8 cellular contexts compared by ENCODE assay signal in genomic region chr3:49939858-49940666, GRCh38. TPM values are rescaled to one million over a fixed set of nuclear protein-coding genes. Genes with fewer than 3 reads are reported as not detected.
DNase-seq lines count a peak whose midpoint lies in the region; ATAC-seq and TF ChIP-seq lines count a peak whose summit lies in the region.

TSS of gene RBM6 (plus strand) at chr3:49940150. CDS start at chr3:49962642, 22,492 bp downstream.

- H3K36me3 ChIP-seq in BJ (ENCODE audit: control insufficient read depth, insufficient read depth, low read length) = no peaks in the 10 kb centered on the region

- no peaks in the 10 kb centered on the region for H3K9me3 Mint-ChIP-seq in activated CD4-positive, alpha-beta T cell treated with anti-CD3 and anti-CD28 coated beads, Interleukin-2, amount 10 ng/mL, durations not matched to agents 24 days and 14 days

- TF ChIP-seq CTCF in BJ (IDR thresholded peaks at IDR 0.05; ENCODE audit: insufficient read depth, low read depth, low read length) (no peak), coronary artery (IDR thresholded peaks at IDR 0.05) (no peak)

- intact Hi-C loops in activated CD4-positive, alpha-beta T cell treated with anti-CD3 and anti-CD28 coated beads, Interleukin-2, amount 10 ng/mL, durations not matched to agents 24 days and 14 days (cut with micrococcal nuclease) = loop anchor here (1.0 to 2.0 kb wide), 3 partner anchors 11 to 148 kb away; partner anchors contain the start of genes MON1A, RBM5 and TRAIP

- peak; percentile 85 for DNase-seq in BJ (ENCODE audit: low read depth)
- DNase-seq in NCI-H526 treated with DMSO at 0.1 percent for 48 hours (lab: John Stamatoyannopoulos, UW) = peak; percentile 98
- DNase-seq in activated CD4-positive, alpha-beta T cell treated with anti-CD3 and anti-CD28 coated beads, Interleukin-2, amount 10 ng/mL, durations not matched to agents 24 days and 14 days = peak; percentile 98
- DNase-seq in coronary artery (ENCODE audit: low spot score) = peak; percentile 98
- peak; percentile 88 to 92 for DNase-seq in stimulated activated CD4-positive, alpha-beta T cell treated with anti-CD3 and anti-CD28 coated beads, Interleukin-1b, Interleukin-23, amount 100 ng/mL, for 4 hours (ENCODE audit: low read depth in 2 of 2)

- POLR2A ChIA-PET in BJ (lab: Charles Lee) = interaction anchor here (0.6 to 1.6 kb wide), 2 partner anchors 9 to 10 kb away, joined by 3 to 9 read pairs; partner anchors contain the start of gene MON1A

- H3K36me3 Mint-ChIP-seq in activated CD4-positive, alpha-beta T cell treated with anti-CD3 and anti-CD28 coated beads, Interleukin-2, amount 10 ng/mL, durations not matched to agents 24 days and 14 days (ENCODE audit: low read depth) = peaks cover 15% of the 10 kb centered on the region

- peak within 1 kb of the TSS; percentile 99 for H3K4me3 Mint-ChIP-seq in activated CD4-positive, alpha-beta T cell treated with anti-CD3 and anti-CD28 coated beads, Interleukin-2, amount 10 ng/mL, durations not matched to agents 24 days and 14 days

- CTCF ChIA-PET in BJ (lab: Yijun Ruan, JAX) = interaction anchor here (0.7 to 1.7 kb wide), 3 partner anchors 10 to 101 kb away, joined by 4 to 6 read pairs (median 5); partner anchors contain the start of gene MON1A

- peak within 1 kb of the TSS; percentile 90 to 93 for H3K27ac ChIP-seq in coronary artery
- H3K27ac ChIP-seq in layer of hippocampus (ENCODE audit: low read depth, low read length) = peak within 1 kb of the TSS; percentile 80

- H3K27me3 Mint-ChIP-seq in activated CD4-positive, alpha-beta T cell treated with anti-CD3 and anti-CD28 coated beads, Interleukin-2, amount 10 ng/mL, durations not matched to agents 24 days and 14 days = no peaks in the 10 kb centered on the region

- H3K4me3 ChIP-seq in BJ (ENCODE audit: low read depth, low read length) (peak within 1 kb of the TSS; percentile 92), coronary artery (peak within 1 kb of the TSS; percentile 72)

- peak within 1 kb of the TSS; percentile 98 for H3K27ac Mint-ChIP-seq in activated CD4-positive, alpha-beta T cell treated with anti-CD3 and anti-CD28 coated beads, Interleukin-2, amount 10 ng/mL, durations not matched to agents 24 days and 14 days

- ATAC-seq in GM19324 (IDR thresholded peaks at IDR 0.05; ENCODE audit: low FRiP score, unreplicated experiment) (peak; percentile 92), HG03469 (IDR thresholded peaks at IDR 0.05; ENCODE audit: unreplicated experiment) (peak; percentile 81)

- H3K4me1 Mint-ChIP-seq in activated CD4-positive, alpha-beta T cell treated with anti-CD3 and anti-CD28 coated beads, Interleukin-2, amount 10 ng/mL, durations not matched to agents 24 days and 14 days = peaks cover 24% of the 10 kb centered on the region

- H3K27me3 ChIP-seq in BJ (ENCODE audit: control insufficient read depth, insufficient read depth, low read length) (no peaks in the 10 kb centered on the region), layer of hippocampus (ENCODE audit: control insufficient read depth, insufficient read depth, low read length) (no peaks in the 10 kb centered on the region)

RNA-seq across cellular contexts. Expression of gene RBM6, which starts in this region (rescaled TPM):
- polyA plus RNA-seq in BJ (2011; rRNA removed) = 33.4 and 46.6 TPM in 2 replicates
- polyA minus RNA-seq in BJ (2011; rRNA and poly(A)+ RNA removed) = 13.9 and 17.0 TPM in 2 replicates
- total RNA-seq in activated CD4-positive, alpha-beta T cell treated with anti-CD3 and anti-CD28 coated beads, Interleukin-2, amount 10 ng/mL, durations not matched to agents 24 days and 14 days = 95.3 and 100 TPM in 2 replicates

Comparison
In these comparisons a context has a peak if more than half of its experiments do, and no peak if none do; other contexts are left out.
1. Peak in every context shown above with its lines: DNase-seq, ATAC-seq, H3K4me3 ChIP-seq and H3K27ac ChIP-seq.